In genomic region chr15:49094923-49095322, GRCh38 we compare ENCODE assay signal across 34 cellular contexts.
"Had no signal": no experiment of that assay in that cellular context is flagged by ENCODE, and none has a peak within 500 bp of the region (broad histone marks: within the 10 kb centered on the region; RNA-seq: fewer than 3 reads in every experiment).

No MANE protein-coding gene starts in this region.

- H3K4me3 ChIP-seq: ascending aorta, MG63 had no signal

- H3K36me3 ChIP-seq: ascending aorta, MG63 had no signal

- H3K27me3 Mint-ChIP-seq: activated CD4-positive, alpha-beta T cell treated with anti-CD3 and anti-CD28 coated beads for 36 hours; activated CD4-positive, alpha-beta T cell treated with anti-CD3 and anti-CD28 coated beads, Interleukin-2, amount 10 ng/mL, durations not matched to agents 7 days and 5 days; activated naive CD8-positive, alpha-beta T cell treated with anti-CD3 and anti-CD28 coated beads for 36 hours; activated T-helper 17 cell treated with anti-CD3 and anti-CD28 coated beads, Interleukin-2, amount 50 U/mL, for 72 hours; brain had no signal

- H3K36me3 Mint-ChIP-seq: brain had no signal

- H3K4me1 ChIP-seq: ascending aorta had no signal

- H3K4me1 Mint-ChIP-seq: activated CD4-positive, alpha-beta T cell treated with anti-CD3 and anti-CD28 coated beads for 36 hours; activated CD4-positive, alpha-beta T cell treated with anti-CD3 and anti-CD28 coated beads, Interleukin-2, amount 10 ng/mL, durations not matched to agents 7 days and 5 days; activated naive CD8-positive, alpha-beta T cell treated with anti-CD3 and anti-CD28 coated beads for 36 hours; activated T-helper 17 cell treated with anti-CD3 and anti-CD28 coated beads, Interleukin-2, amount 50 U/mL, for 72 hours; brain had no signal

- H3K27ac Mint-ChIP-seq: activated CD4-positive, alpha-beta T cell treated with anti-CD3 and anti-CD28 coated beads for 36 hours; activated CD4-positive, alpha-beta T cell treated with anti-CD3 and anti-CD28 coated beads, Interleukin-2, amount 10 ng/mL, durations not matched to agents 7 days and 5 days; activated CD8-positive, alpha-beta T cell treated with anti-CD3 and anti-CD28 coated beads, Interleukin-2, amount 10 ng/mL, durations not matched to agents 7 days and 5 days; activated naive CD8-positive, alpha-beta T cell treated with anti-CD3 and anti-CD28 coated beads for 36 hours; activated T-helper 17 cell treated with anti-CD3 and anti-CD28 coated beads, Interleukin-2, amount 50 U/mL, for 72 hours; brain had no signal

- DNase-seq: activated CD4-positive, alpha-beta T cell treated with anti-CD3 and anti-CD28 coated beads for 36 hours; activated CD4-positive, alpha-beta T cell treated with anti-CD3 and anti-CD28 coated beads, Interleukin-2, amount 10 ng/mL, durations not matched to agents 7 days and 5 days; activated CD4-positive, alpha-beta T cell treated with anti-CD3 and anti-CD28 coated beads, Interleukin-2, amount 50 U/mL, for 48 hours; activated CD8-positive, alpha-beta T cell treated with anti-CD3 and anti-CD28 coated beads, Interleukin-2, amount 10 ng/mL, durations not matched to agents 7 days and 5 days; activated effector memory CD4-positive, alpha-beta T cell treated with anti-CD3 and anti-CD28 coated beads, Interleukin-2, amount 50 U/mL, for 16 hours; activated naive CD4-positive, alpha-beta T cell; activated naive CD4-positive, alpha-beta T cell treated with anti-CD3 and anti-CD28 coated beads, Interleukin-2, amount 50 U/mL, for 16 hours; activated naive CD8-positive, alpha-beta T cell treated with anti-CD3 and anti-CD28 coated beads for 36 hours; activated T-cell treated with anti-CD3 and anti-CD28 coated beads for 4 hours; activated T-cell treated with anti-CD3 and anti-CD28 coated beads, Interleukin-2, amount 50 U/mL, for 48 hours; amygdala; central memory CD4-positive, alpha-beta T cell; Kasumi-1; KG1; MG63; MV-4-11; NCI-H1092 treated with DMSO at 0.1 percent for 48 hours; NCI-H1417; NCI-H146; NCI-H187; NCI-H2029 treated with DMSO at 0.1 percent for 48 hours; NCI-H2107; NCI-H2171; NCI-H510A; NCI-H748 treated with DMSO at 0.1 percent for 48 hours; NK-92 treated with Interleukin-12 subunit alpha and Interleukin-12 subunit beta, amount 100 ng/mL, for 24 hours; PC-3; SIG-M5; T1000 had no signal

- H3K27me3 ChIP-seq: ascending aorta, MG63 had no signal

- H3K9me3 ChIP-seq: ascending aorta, MG63 had no signal

- ATAC-seq: activated CD4-positive, alpha-beta T cell treated with anti-CD3 and anti-CD28 coated beads for 36 hours; activated CD8-positive, alpha-beta T cell treated with anti-CD3 and anti-CD28 coated beads, Interleukin-2, amount 10 ng/mL, durations not matched to agents 7 days and 5 days; activated T-helper 17 cell treated with anti-CD3 and anti-CD28 coated beads, Interleukin-2, amount 50 U/mL, for 72 hours; PC-3; Right ventricle myocardium inferior had no signal

- H3K9me3 Mint-ChIP-seq: activated CD4-positive, alpha-beta T cell treated with anti-CD3 and anti-CD28 coated beads, Interleukin-2, amount 10 ng/mL, durations not matched to agents 7 days and 5 days; activated naive CD8-positive, alpha-beta T cell treated with anti-CD3 and anti-CD28 coated beads for 36 hours; activated T-helper 17 cell treated with anti-CD3 and anti-CD28 coated beads, Interleukin-2, amount 50 U/mL, for 72 hours; brain had no signal

- H3K27ac ChIP-seq: ascending aorta, RWPE1 had no signal

- H3K4me3 Mint-ChIP-seq: activated CD4-positive, alpha-beta T cell treated with anti-CD3 and anti-CD28 coated beads for 36 hours; activated CD4-positive, alpha-beta T cell treated with anti-CD3 and anti-CD28 coated beads, Interleukin-2, amount 10 ng/mL, durations not matched to agents 7 days and 5 days; activated CD8-positive, alpha-beta T cell treated with anti-CD3 and anti-CD28 coated beads, Interleukin-2, amount 10 ng/mL, durations not matched to agents 7 days and 5 days; activated naive CD8-positive, alpha-beta T cell treated with anti-CD3 and anti-CD28 coated beads for 36 hours; activated T-helper 17 cell treated with anti-CD3 and anti-CD28 coated beads, Interleukin-2, amount 50 U/mL, for 72 hours; brain had no signal
